Comparison of ENCODE assay signal across 9 cellular contexts in the genomic region with DNA sequence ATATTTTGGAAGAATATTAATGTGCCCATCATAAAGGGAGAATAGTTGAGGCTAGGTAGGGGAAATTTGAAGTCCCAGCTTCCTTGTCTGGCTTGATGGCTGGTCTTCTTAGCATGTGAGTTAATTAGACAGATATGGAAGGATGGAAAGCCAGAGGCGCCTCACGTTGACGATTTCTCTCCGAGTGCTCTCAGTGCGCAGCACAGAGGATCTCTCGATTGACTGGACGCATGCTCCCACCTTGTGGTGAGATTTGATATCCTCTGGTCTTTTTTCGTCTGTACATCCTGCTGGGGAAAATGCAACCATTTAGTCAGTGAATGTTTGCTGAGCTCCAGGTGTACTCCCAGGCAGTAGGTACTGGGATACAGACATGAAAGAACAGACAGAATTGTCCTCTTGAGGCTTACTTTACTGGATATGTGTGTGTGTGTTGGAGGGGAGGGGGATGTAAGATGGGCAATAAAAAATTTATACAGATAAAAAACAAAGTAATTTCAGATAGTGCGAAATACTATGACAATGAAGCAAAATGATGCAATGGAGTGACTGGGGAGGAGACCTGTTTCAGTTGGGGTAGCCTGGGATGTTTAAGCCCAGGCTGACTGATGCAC.
DNase-seq lines count a peak whose midpoint lies in the region; ATAC-seq and TF ChIP-seq lines count a peak whose summit lies in the region.
"Had no signal": no experiment of that assay in that cellular context is flagged by ENCODE, and none has a peak within 500 bp of the region (broad histone marks: within the 10 kb centered on the region; RNA-seq: fewer than 3 reads in every experiment).

No MANE protein-coding gene starts in this region.

- no peaks in the 10 kb centered on the region for H3K36me3 ChIP-seq in MM.1S (replicated peaks; ENCODE audit: insufficient read depth, low read length)
- H3K36me3 ChIP-seq: neutrophil had no signal

- ATAC-seq in GM18907 (IDR thresholded peaks at IDR 0.05; ENCODE audit: unreplicated experiment): peak; percentile 85

- no peaks in the 10 kb centered on the region for H3F3A ChIP-seq in MM.1S (ENCODE audit: insufficient read depth, low read length)

- no peaks in the 10 kb centered on the region for H3K27me3 ChIP-seq in MM.1S (replicated peaks; ENCODE audit: insufficient read depth, low read length)
- H3K27me3 ChIP-seq: neutrophil had no signal

- no peak overlapping the region for H2AFZ ChIP-seq in MM.1S (ENCODE audit: low read length)

- H3K9me2 ChIP-seq in MM.1S (replicated peaks; ENCODE audit: insufficient read depth, low read length): no peaks in the 10 kb centered on the region

- H3K9ac ChIP-seq in MM.1S (ENCODE audit: low read length): no peak overlapping the region

- H3K9me3 ChIP-seq in MM.1S (replicated peaks; ENCODE audit: insufficient read depth, low read length): no peaks in the 10 kb centered on the region
- H3K9me3 ChIP-seq: neutrophil had no signal

- no peak overlapping the region for H3K4me3 ChIP-seq in MM.1S (ENCODE audit: low read length)

- H3K4me1 ChIP-seq in MM.1S (ENCODE audit: low read length): no peaks in the 10 kb centered on the region

- no peak overlapping the region for H3K4me2 ChIP-seq in MM.1S (ENCODE audit: low read depth, low read length)

- no peaks in the 10 kb centered on the region for H4K20me1 ChIP-seq in MM.1S (ENCODE audit: insufficient read depth, low read length)

- no peak overlapping the region for H3K27ac ChIP-seq in MM.1S (ENCODE audit: low read length)
- H3K27ac ChIP-seq: neutrophil had no signal

- DNase-seq in MM.1S: peak; percentile 69
- DNase-seq in activated T-helper 1 cell treated with anti-CD3 and anti-CD28 coated beads, Interleukin-2, amount 50 U/mL, for 16 hours (ENCODE audit: low read depth in 1 of 2, low spot score in 1 of 2): peak; percentile 24 to 38
- peak; percentile 45 for DNase-seq in glomerular endothelial cell (ENCODE audit: extremely low read depth, low read depth, low spot score)
- DNase-seq in renal cortical epithelial cell (ENCODE audit: low read depth): peak; percentile 92
- DNase-seq in NCI-H146 (lab: John Stamatoyannopoulos, UW): no peak
- DNase-seq in occipital lobe (lab: John Stamatoyannopoulos, UW): no peak
- DNase-seq in KG1 (lab: John Stamatoyannopoulos, UW): no peak

- peak; percentile 46 for TF ChIP-seq CTCF in MM.1S (IDR thresholded peaks at IDR 0.05; ENCODE audit: low read length)

- H3K79me2 ChIP-seq in MM.1S (ENCODE audit: low read length): no peaks in the 10 kb centered on the region

Comparison
In these comparisons a context has a peak if more than half of its experiments do, and no peak if none do; other contexts are left out.
1. DNase-seq: peak in MM.1S (single experiment), activated T-helper 1 cell treated with anti-CD3 and anti-CD28 coated beads, Interleukin-2, amount 50 U/mL, for 16 hours (2 of 2), glomerular endothelial cell (single experiment) and renal cortical epithelial cell (single experiment); none in NCI-H146 (single experiment), occipital lobe (single experiment) and KG1 (single experiment).